18 cellular contexts compared by ENCODE assay signal in the genomic region with DNA sequence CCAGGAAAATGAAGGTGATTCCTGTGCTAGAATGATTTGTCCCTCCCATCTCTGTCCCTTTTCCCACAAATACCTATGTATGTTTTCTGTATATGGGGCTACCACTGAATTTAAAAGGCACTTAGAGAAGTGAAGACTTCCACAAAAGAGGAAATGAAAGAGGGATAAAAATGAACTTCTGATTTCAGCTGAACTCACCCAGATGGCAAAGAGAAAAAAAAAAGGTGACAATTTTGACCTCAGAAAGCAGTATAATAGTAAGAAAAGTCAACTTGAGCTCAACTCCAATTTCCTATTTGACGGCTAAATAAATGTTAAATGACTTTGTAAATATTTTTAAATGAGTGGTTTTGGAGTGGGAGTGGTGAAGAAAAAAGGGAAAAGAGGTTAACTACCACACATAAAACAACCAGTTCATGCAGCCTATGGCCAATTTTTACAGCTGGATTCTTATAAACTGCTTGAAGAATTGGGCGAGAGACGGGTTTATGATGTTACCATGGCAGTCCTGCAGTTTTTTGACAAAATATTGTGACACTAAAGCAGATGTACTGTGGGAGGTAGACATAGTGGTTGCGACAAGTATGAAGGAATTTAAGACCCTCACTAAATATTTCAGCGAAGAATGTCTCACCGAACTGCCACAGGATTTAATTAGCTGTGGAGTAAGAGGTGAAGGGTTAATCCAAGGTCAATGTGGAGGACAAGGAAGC. TPM values are rescaled to one million over a fixed set of nuclear protein-coding genes. Genes with fewer than 3 reads are reported as not detected.
A peak's percentile ranks its signal among the peaks of the same experiment; 100 is the strongest.
DNase-seq lines count a peak whose midpoint lies in the region; ATAC-seq and TF ChIP-seq lines count a peak whose summit lies in the region.
"Had no signal": no experiment of that assay in that cellular context is flagged by ENCODE, and none has a peak within 500 bp of the region (broad histone marks: within the 10 kb centered on the region; RNA-seq: fewer than 3 reads in every experiment).

No MANE protein-coding gene starts in this region.

- H3K36me3 Mint-ChIP-seq in mesothelial cell of epicardium = no peaks in the 10 kb centered on the region
- H3K36me3 Mint-ChIP-seq: stimulated activated effector memory CD8-positive, alpha-beta T cell treated with anti-CD3 and anti-CD28 coated beads, Interleukin-12 subunit alpha, Interleukin-12 subunit beta, amount 100 ng/mL, for 72 hours had no signal

- H3K4me3 Mint-ChIP-seq in mesothelial cell of epicardium = no peak overlapping the region
- H3K4me3 Mint-ChIP-seq: activated naive CD4-positive, alpha-beta T cell treated with anti-CD3 and anti-CD28 coated beads for 36 hours; stimulated activated effector memory CD8-positive, alpha-beta T cell treated with anti-CD3 and anti-CD28 coated beads, Interleukin-12 subunit alpha, Interleukin-12 subunit beta, amount 100 ng/mL, for 72 hours had no signal

- peaks cover 16% of the 10 kb centered on the region for H3K4me1 Mint-ChIP-seq in mesothelial cell of epicardium

- no peaks in the 10 kb centered on the region for H3K27me3 Mint-ChIP-seq in mesothelial cell of epicardium (ENCODE audit: low read depth)

- ATAC-seq in GM21529 (IDR thresholded peaks at IDR 0.05; ENCODE audit: unreplicated experiment) (peak; percentile 49), HG02885 (IDR thresholded peaks at IDR 0.05; ENCODE audit: poor library complexity, unreplicated experiment) (no peak), HG03280 (IDR thresholded peaks at IDR 0.05; ENCODE audit: unreplicated experiment) (no peak)
- ATAC-seq: stimulated activated effector memory CD8-positive, alpha-beta T cell treated with anti-CD3 and anti-CD28 coated beads, Interleukin-12 subunit alpha, Interleukin-12 subunit beta, amount 100 ng/mL, for 72 hours; upper lobe of right lung had no signal

- DNase-seq in GM04504 (ENCODE audit: low read depth) = peak; percentile 32
- peak; percentile 32 for DNase-seq in NOMO-1 treated with dmso at 0.1 percent for 144 hours (lab: John Stamatoyannopoulos, UW; ENCODE audit: unreplicated experiment)
- DNase-seq in mesothelial cell of epicardium (ENCODE audit: low spot score in 2 of 2, unreplicated experiment in 2 of 2) = no peak
- no peak for DNase-seq in NCI-H748 (lab: John Stamatoyannopoulos, UW; ENCODE audit: unreplicated experiment)
- DNase-seq in NCI-H2107 (lab: John Stamatoyannopoulos, UW) = no peak
- DNase-seq: ACHN; activated CD4-positive, alpha-beta T cell treated with anti-CD3 and anti-CD28 coated beads for 1 hour; activated naive CD4-positive, alpha-beta T cell treated with anti-CD3 and anti-CD28 coated beads for 36 hours; colonic mucosa; COR-L47; GOT3; midbrain; SHP77 treated with DMSO at 0.1 percent for 48 hours; upper lobe of right lung had no signal

- H3K9me3 Mint-ChIP-seq in mesothelial cell of epicardium = no peaks in the 10 kb centered on the region
- H3K9me3 Mint-ChIP-seq: activated naive CD4-positive, alpha-beta T cell treated with anti-CD3 and anti-CD28 coated beads for 36 hours; stimulated activated effector memory CD8-positive, alpha-beta T cell treated with anti-CD3 and anti-CD28 coated beads, Interleukin-12 subunit alpha, Interleukin-12 subunit beta, amount 100 ng/mL, for 72 hours had no signal

- H3K27ac Mint-ChIP-seq in mesothelial cell of epicardium = peak overlapping the region; percentile 7
- H3K27ac Mint-ChIP-seq: activated naive CD4-positive, alpha-beta T cell treated with anti-CD3 and anti-CD28 coated beads for 36 hours; stimulated activated effector memory CD8-positive, alpha-beta T cell treated with anti-CD3 and anti-CD28 coated beads, Interleukin-12 subunit alpha, Interleukin-12 subunit beta, amount 100 ng/mL, for 72 hours had no signal

- no peak for TF ChIP-seq CTCF in mesothelial cell of epicardium (IDR thresholded peaks at IDR 0.05; ENCODE audit: unreplicated experiment)

RNA-seq across cellular contexts. Expression of a gene that starts 49.7 kb away (rescaled TPM):
- 3.4 to 4.0 TPM (median 3.8 TPM) in 3 replicates for total RNA-seq in mesothelial cell of epicardium

Comparison
In these comparisons a context has a peak if more than half of its experiments do, and no peak if none do; other contexts are left out.
1. DNase-seq: peak in GM04504 (single experiment) and NOMO-1 treated with dmso at 0.1 percent for 144 hours (single experiment); none in mesothelial cell of epicardium (0 of 2), NCI-H748 (single experiment) and NCI-H2107 (single experiment).